Comparison of ENCODE assay signal across 8 cellular contexts in the genomic region with DNA sequence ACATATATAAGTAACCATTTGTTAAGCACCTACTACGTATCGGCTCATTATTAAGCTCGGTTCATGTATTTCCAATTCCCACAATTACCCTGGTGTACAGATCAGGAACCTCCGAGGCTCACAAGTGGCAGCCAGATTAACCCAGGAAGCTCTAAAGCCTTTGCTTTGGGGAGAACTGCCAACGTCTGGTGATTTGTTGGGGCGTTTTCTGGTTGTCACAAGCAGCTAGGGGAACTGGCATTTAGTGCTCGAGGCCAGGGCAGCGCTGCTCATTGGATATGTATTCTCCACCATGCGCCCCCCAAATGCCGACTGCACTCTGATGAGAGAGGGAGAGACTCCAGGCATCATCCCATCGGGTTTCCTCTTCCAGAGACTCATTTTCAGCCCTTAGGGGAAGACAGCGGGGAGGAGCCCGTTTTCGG. TPM values are rescaled to one million over a fixed set of nuclear protein-coding genes. Genes with fewer than 3 reads are reported as not detected.
A peak's percentile ranks its signal among the peaks of the same experiment; 100 is the strongest.
DNase-seq lines count a peak whose midpoint lies in the region; ATAC-seq and TF ChIP-seq lines count a peak whose summit lies in the region.

No MANE protein-coding gene starts in this region.

- TF ChIP-seq CTCF in GM06990 (IDR thresholded peaks at IDR 0.05; ENCODE audit: insufficient read depth, low read length, poor library complexity, severe bottlenecking) (no peak), kidney epithelial cell (IDR thresholded peaks at IDR 0.05; ENCODE audit: insufficient read depth, low read length, poor library complexity, severe bottlenecking) (peak; percentile 1)

- H3K36me3 ChIP-seq in GM06990 (ENCODE audit: control insufficient read depth, insufficient read depth, low read length) = peaks cover 3% of the 10 kb centered on the region
- no peaks in the 10 kb centered on the region for H3K36me3 ChIP-seq in kidney epithelial cell (ENCODE audit: control insufficient read depth, insufficient read depth, low read length)

- no peak for DNase-seq in GM06990 (ENCODE audit: extremely low read depth, insufficient read length)
- peak; percentile 76 for DNase-seq in RKO (ENCODE audit: low spot score)
- DNase-seq in cerebellar cortex (ENCODE audit: low spot score) = peak; percentile 75
- DNase-seq in kidney epithelial cell (ENCODE audit: low read depth) = no peak
- peak; percentile 21 for DNase-seq in stimulated activated CD8-positive, alpha-beta memory T cell treated with anti-CD3 and anti-CD28 coated beads, Interleukin-15, amount 100 ng/mL, for 24 hours (ENCODE audit: low read depth)
- DNase-seq in HK-2 (ENCODE audit: unreplicated experiment) = no peak

- peak overlapping the region; percentile 75 for H3K4me3 ChIP-seq in GM06990 (replicated peaks; ENCODE audit: low read depth, low read length)
- peak overlapping the region; percentile 68 for H3K4me3 ChIP-seq in kidney epithelial cell (ENCODE audit: low read depth, low read length)

- H3K27me3 ChIP-seq in GM06990 (replicated peaks; ENCODE audit: control insufficient read depth, insufficient read depth, low read length) (no peaks in the 10 kb centered on the region), kidney epithelial cell (ENCODE audit: control insufficient read depth, insufficient read depth, low read length) (no peaks in the 10 kb centered on the region)

- peak; percentile 28 for ATAC-seq in GM21381 (IDR thresholded peaks at IDR 0.05; ENCODE audit: unreplicated experiment)
- peak; percentile 23 for ATAC-seq in HG03565 (IDR thresholded peaks at IDR 0.05; ENCODE audit: unreplicated experiment)

RNA-seq across cellular contexts. Expression of a gene that starts 0.5 kb away (rescaled TPM):
- total RNA-seq in kidney epithelial cell = 7.5 and 10.4 TPM in 2 replicates

RNA-seq across cellular contexts. Expression of a gene that starts 23.9 kb away (rescaled TPM):
- 21.6 and 26.7 TPM in 2 replicates for total RNA-seq in kidney epithelial cell

Comparison
In these comparisons a context has a peak if more than half of its experiments do, and no peak if none do; other contexts are left out.
1. DNase-seq: peak in RKO (single experiment), cerebellar cortex (single experiment) and stimulated activated CD8-positive, alpha-beta memory T cell treated with anti-CD3 and anti-CD28 coated beads, Interleukin-15, amount 100 ng/mL, for 24 hours (single experiment); none in GM06990 (single experiment), kidney epithelial cell (single experiment) and HK-2 (single experiment).